ENCODE assay signal across 22 cellular contexts in the genomic region with DNA sequence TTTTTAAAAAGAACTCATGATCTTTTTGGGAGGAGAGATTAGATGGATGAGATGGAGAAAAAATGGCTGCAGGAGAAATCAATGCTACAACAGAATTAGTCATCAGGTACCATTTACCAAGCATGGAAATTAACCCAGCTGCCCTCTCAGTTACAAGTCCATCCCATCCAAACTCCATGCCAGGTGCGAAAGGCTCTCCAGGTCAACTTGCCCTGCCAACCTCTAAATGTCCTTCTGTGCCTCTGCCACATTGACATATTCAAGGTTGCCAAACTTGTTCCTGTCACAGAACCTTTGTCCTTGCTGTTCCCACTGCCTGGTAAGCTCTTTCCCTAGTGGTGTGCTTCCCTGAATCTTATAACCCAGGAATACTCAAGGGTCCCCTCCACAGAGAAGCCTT. TPM values are rescaled to one million over a fixed set of nuclear protein-coding genes. Genes with fewer than 3 reads are reported as not detected.
DNase-seq lines count a peak whose midpoint lies in the region; ATAC-seq, FAIRE-seq and TF ChIP-seq lines count a peak whose summit lies in the region.
"Had no signal": no experiment of that assay in that cellular context is flagged by ENCODE, and none has a peak within 500 bp of the region (broad histone marks: within the 10 kb centered on the region; RNA-seq: fewer than 3 reads in every experiment).

No MANE protein-coding gene starts in this region.

- TF ChIP-seq CTCF in right lobe of liver (IDR thresholded peaks at IDR 0.05): no peak
- TF ChIP-seq CTCF in HepG2 (CRISPR knock-in tag; IDR thresholded peaks at IDR 0.05): no peak
- no peak for TF ChIP-seq CTCF in GM13976 (IDR thresholded peaks at IDR 0.05; ENCODE audit: borderline replicate concordance, control extremely low read depth, extremely low read depth, insufficient read depth, missing control alignments)

- peak; percentile 30 to 77 (median 72) for ATAC-seq in right lobe of liver
- no peak for ATAC-seq in HepG2
- ATAC-seq in HG03095 (IDR thresholded peaks at IDR 0.05; ENCODE audit: unreplicated experiment): no peak
- ATAC-seq: CD8-positive, alpha-beta T cell had no signal

- peak overlapping the region in 1 of 2 experiments; percentile 97 for H2BK12ac ChIP-seq in mesenchymal stem cell (ENCODE audit: low read length in 2 of 2)

- no peaks in the 10 kb centered on the region for H4K20me1 ChIP-seq in HepG2 (ENCODE audit: insufficient read depth, low read length)

- no peaks in the 10 kb centered on the region for H3K27me3 ChIP-seq in right lobe of liver
- H3K27me3 ChIP-seq in HepG2 (ENCODE audit: control insufficient read depth in 1 of 2, insufficient read depth in 2 of 2, low read length in 2 of 2): no peaks in the 10 kb centered on the region
- no peaks in the 10 kb centered on the region for H3K27me3 ChIP-seq in mesenchymal stem cell (ENCODE audit: control insufficient read depth in 1 of 2, insufficient read depth in 1 of 2, low read length in 2 of 2)

- peak overlapping the region; percentile 57 for H2BK15ac ChIP-seq in mesenchymal stem cell (ENCODE audit: low read depth, poor library complexity, severe bottlenecking)

- DNase-seq in right lobe of liver (peak; percentile 18 to 60 (median 53)), HepG2 (ENCODE audit: low spot score) (no peak), epithelial cell of prostate (ENCODE audit: low read depth, low spot score) (no peak), mesenchymal stem cell (no peak), GM13976 (ENCODE audit: low spot score) (no peak)
- no peak for DNase-seq in activated effector memory CD4-positive, alpha-beta T cell treated with anti-CD3 and anti-CD28 coated beads, Interleukin-2, amount 50 U/mL, for 16 hours
- DNase-seq: Caco-2; CD4-positive, CD25-positive, alpha-beta regulatory T cell; CD8-positive, alpha-beta T cell; DMS153; DND-41; GOT3; HFFc6 had no signal

- TF ChIP-seq EP300 in HepG2 (IDR thresholded peaks at IDR 0.05; ENCODE audit: low read depth in 2 of 2, low read length in 2 of 2) (no peak), HepG2 (CRISPR knock-in tag; IDR thresholded peaks at IDR 0.05; ENCODE audit: borderline replicate concordance) (no peak)

- CTCF ChIA-PET in HepG2 (lab: Yijun Ruan, JAX; ENCODE audit: low intra/inter-chr PET ratio, low total read pairs): no interaction called here

- H3K27ac ChIP-seq in right lobe of liver (no peak overlapping the region), HepG2 (ENCODE audit: extremely low read length, insufficient read depth, low read length) (no peak overlapping the region), epithelial cell of prostate (peak overlapping the region; percentile 78), mesenchymal stem cell (ENCODE audit: low read length, poor library complexity, severe bottlenecking) (no peak overlapping the region)
- H3K27ac ChIP-seq: C4-2B had no signal

- WGBS in right lobe of liver (ENCODE audit: insufficient coverage, low coverage, low lambda C conversion rate, missing lambda C conversion rate): 50% methylated on average over 1 of the region's 1 CpG
- WGBS in HepG2 (ENCODE audit: low lambda C conversion rate): no CpG with 5 or more reads among the region's 1 CpG
- WGBS in mesenchymal stem cell: 98% methylated on average over 1 of the region's 1 CpG

- H3K4me1 ChIP-seq in right lobe of liver (peaks cover 0 to 4% (median 0%) of the 10 kb centered on the region in 4 donors), HepG2 (ENCODE audit: insufficient read depth, low read length) (peaks cover 5% of the 10 kb centered on the region; the same call in 1 of the 2 replicates), mesenchymal stem cell (ENCODE audit: control insufficient read depth, insufficient read depth, low read depth, low read length) (no peaks in the 10 kb centered on the region)
- H3K4me1 ChIP-seq: Caco-2, HAP-1 had no signal

- intact Hi-C loops in right lobe of liver (cut with DNase I) (no loop called here), HepG2 (cut with micrococcal nuclease; ENCODE audit: unreplicated experiment) (no loop called here)

- in situ Hi-C loops in HepG2 (cut with HindIII; ENCODE audit: extremely low pct_ligation_motif_present, low pct_unique_long_range_greater_than_20kb): no loop called here
- in situ Hi-C loops in GM13976 (cut with MboI; ENCODE audit: low sequenced_read_pairs, unreplicated experiment): no loop called here

- TF ChIP-seq POLR2A in right lobe of liver (IDR thresholded peaks at IDR 0.05): no peak
- TF ChIP-seq POLR2A in HepG2 (IDR thresholded peaks at IDR 0.05; ENCODE audit: insufficient read depth in 1 of 2, low read depth in 2 of 2, low read length in 2 of 2): no peak

- peak overlapping the region in 1 of 2 experiments; percentile 73 for H3K4ac ChIP-seq in mesenchymal stem cell (ENCODE audit: low read depth in 1 of 2, low read length in 2 of 2)

- no peak for TF ChIP-seq RAD21 in HepG2 (CRISPR knock-in tag; IDR thresholded peaks at IDR 0.05)

- POLR2A ChIA-PET in HepG2 (lab: Yijun Ruan, JAX): no interaction called here

- H3K79me1 ChIP-seq in mesenchymal stem cell (replicated peaks; ENCODE audit: low read length, poor library complexity, severe bottlenecking): peaks cover 30% of the 10 kb centered on the region

- H2BK120ac ChIP-seq in mesenchymal stem cell (ENCODE audit: low read depth, low read length): peak overlapping the region; percentile 2

- H2BK5ac ChIP-seq in mesenchymal stem cell (ENCODE audit: low read depth, low read length, poor library complexity, severe bottlenecking): no peak overlapping the region

- H3K4me2 ChIP-seq in HepG2 (ENCODE audit: low read depth, low read length) (no peak overlapping the region), mesenchymal stem cell (ENCODE audit: low read length, poor library complexity, severe bottlenecking) (no peak overlapping the region)

- peak overlapping the region in 1 of 2 experiments; percentile 32 for H3K23ac ChIP-seq in mesenchymal stem cell (ENCODE audit: low read length in 2 of 2)

- no peak overlapping the region for H2AK5ac ChIP-seq in mesenchymal stem cell (ENCODE audit: low read length, severe bottlenecking)

- peak overlapping the region; percentile 27 for H4K8ac ChIP-seq in mesenchymal stem cell (ENCODE audit: low read length)

- H3K9ac ChIP-seq in HepG2 (ENCODE audit: insufficient read depth, low read depth, low read length): no peak overlapping the region
- no peak overlapping the region for H3K9ac ChIP-seq in mesenchymal stem cell (ENCODE audit: low read length)

- no TSS peak for BruUV-seq in HepG2 (replicated peaks; lab: Mats Ljungman, UMichigan)

- H3K18ac ChIP-seq in mesenchymal stem cell (ENCODE audit: low read depth in 1 of 2, low read length in 2 of 2): peak overlapping the region; percentile 54 to 80

- H3K9me3 ChIP-seq in right lobe of liver: no peaks in the 10 kb centered on the region
- no peaks in the 10 kb centered on the region for H3K9me3 ChIP-seq in HepG2 (ENCODE audit: low read length)
- no peaks in the 10 kb centered on the region for H3K9me3 ChIP-seq in mesenchymal stem cell (ENCODE audit: control insufficient read depth, low read length)
- H3K9me3 ChIP-seq: Caco-2, HAP-1 had no signal

- H3K36me3 ChIP-seq in right lobe of liver: no peaks in the 10 kb centered on the region
- 0 out of 5 replicates have a peak, but pooled peaks cover 0 to 5% of the 10 kb centered on the region in 2 experiments for H3K36me3 ChIP-seq in HepG2 (replicated peaks in 1 of 2; ENCODE audit: control insufficient read depth in 1 of 2, insufficient read depth in 2 of 2, low read length in 2 of 2)
- H3K36me3 ChIP-seq in mesenchymal stem cell (ENCODE audit: control insufficient read depth in 1 of 2, insufficient read depth in 2 of 2, low read depth in 1 of 2, low read length in 2 of 2): peaks cover 0 to 50% of the 10 kb centered on the region in 2 experiments
- H3K36me3 ChIP-seq: HAP-1 had no signal

- H4K91ac ChIP-seq in mesenchymal stem cell (ENCODE audit: low read length): no peak overlapping the region

- H2AFZ ChIP-seq in HepG2 (ENCODE audit: low read length) (no peak overlapping the region), mesenchymal stem cell (ENCODE audit: low read depth, low read length) (no peak overlapping the region)

- no peaks in the 10 kb centered on the region for H3K79me2 ChIP-seq in HepG2 (ENCODE audit: insufficient read depth, low read length)

- H3K4me3 ChIP-seq in right lobe of liver: no peak overlapping the region
- no peak overlapping the region for H3K4me3 ChIP-seq in HepG2 (replicated peaks in 1 of 3; ENCODE audit: insufficient read depth in 1 of 3, low read depth in 2 of 3, low read length in 3 of 3)
- no peak overlapping the region for H3K4me3 ChIP-seq in mesenchymal stem cell (ENCODE audit: insufficient read depth in 1 of 2, low read depth in 1 of 2, low read length in 2 of 2)
- H3K4me3 ChIP-seq: HAP-1 had no signal

- no peak overlapping the region for H3K14ac ChIP-seq in mesenchymal stem cell (ENCODE audit: low read length in 2 of 2)

- FAIRE-seq in HepG2 (lab: Jason Lieb, UNC): no peak
- FAIRE-seq: G401.6, GM12892, GM19239, H54 had no signal

RNA-seq across cellular contexts. Expression of a gene that starts 7.2 kb away (rescaled TPM):
- total RNA-seq in right lobe of liver (1 to 10 TPM; 1.6 to 2.9 (median 2.3) TPM), HepG2 (2016; rRNA removed; fragmentation: Illumina TruSeq; extraction: Trizol) (13.2 and 13.9 TPM in 2 replicates)
- total RNA-seq in HepG2 (2016; cell fraction: cytosol; rRNA removed; fragmentation: Illumina TruSeq; extraction: Trizol; ENCODE audit: low read depth): 4.8 and 6.6 TPM in 2 replicates
- total RNA-seq in HepG2 (2016; cell fraction: insoluble cytoplasmic fraction; rRNA removed; fragmentation: Illumina TruSeq; extraction: Trizol): 9.8 and 14.0 TPM in 2 replicates
- total RNA-seq in HepG2 (2016; cell fraction: membrane; rRNA removed; fragmentation: Illumina TruSeq; extraction: Trizol): 16.0 and 20.5 TPM in 2 replicates
- 14.8 and 16.2 TPM in 2 replicates for total RNA-seq in HepG2 (2016; cell fraction: nucleus; rRNA removed; fragmentation: Illumina TruSeq; extraction: Trizol)
- polyA plus RNA-seq in HepG2 (2011; rRNA removed): 4.8 and 5.7 TPM in 2 replicates
- polyA plus RNA-seq in HepG2 (2011; cell fraction: cytosol; rRNA removed): 3.6 and 6.1 TPM in 2 replicates
- polyA plus RNA-seq in HepG2 (2011; cell fraction: nucleus; rRNA removed): 13.3 and 14.1 TPM in 2 replicates
- polyA plus RNA-seq in HepG2 (2012): 4.7 and 4.8 TPM in 2 replicates
- 4.7 and 7.2 TPM in 2 replicates for polyA plus RNA-seq in HepG2 (2016; cell fraction: cytosol; fragmentation: Illumina TruSeq; extraction: Trizol; ENCODE audit: low read depth)
- polyA plus RNA-seq in HepG2 (2016; cell fraction: insoluble cytoplasmic fraction; fragmentation: Illumina TruSeq; extraction: Trizol; ENCODE audit: low read depth): 12.3 and 13.4 TPM in 2 replicates
- polyA plus RNA-seq in HepG2 (2016; cell fraction: membrane; fragmentation: Illumina TruSeq; extraction: Trizol; ENCODE audit: low read depth): 14.2 and 14.4 TPM in 2 replicates
- 17.6 and 20.5 TPM in 2 replicates for polyA plus RNA-seq in HepG2 (2016; cell fraction: nucleus; fragmentation: Illumina TruSeq; extraction: Trizol; ENCODE audit: insufficient read depth, low read depth)
- 9.1 TPM in 1 of 2 replicates, not detected in the other for polyA minus RNA-seq in HepG2 (2011; rRNA and poly(A)+ RNA removed; ENCODE audit: low replicate concordance)
- 5.6 and 6.0 TPM in 2 replicates for polyA minus RNA-seq in HepG2 (2011; cell fraction: cytosol; rRNA and poly(A)+ RNA removed)
- 14.0 and 14.2 TPM in 2 replicates for polyA minus RNA-seq in HepG2 (2011; cell fraction: nucleus; rRNA and poly(A)+ RNA removed)
- polyA plus RNA-seq in mesenchymal stem cell (2013, experiment 1 of 2): 11.7 TPM
- polyA plus RNA-seq in mesenchymal stem cell (2013, experiment 2 of 2): 11.5 TPM
- total RNA-seq: A172; Caco-2; CD4-positive, CD25-positive, alpha-beta regulatory T cell; CD8-positive, alpha-beta T cell had no signal
- polyA plus RNA-seq: CD4-positive, CD25-positive, alpha-beta regulatory T cell had no signal

RNA-seq across cellular contexts. Expression of a gene that starts 20.2 kb away (rescaled TPM):
- total RNA-seq in right lobe of liver (10 to 100 TPM in 3 of 6 experiments, 1 to 10 TPM in 3; 5.7 to 17.3 (median 8.3) TPM), HepG2 (2016; rRNA removed; fragmentation: Illumina TruSeq; extraction: Trizol) (2.2 and 3.6 TPM in 2 replicates)
- total RNA-seq in HepG2 (2016; cell fraction: cytosol; rRNA removed; fragmentation: Illumina TruSeq; extraction: Trizol; ENCODE audit: low read depth): 0.51 and 0.53 TPM in 2 replicates
- total RNA-seq in HepG2 (2016; cell fraction: insoluble cytoplasmic fraction; rRNA removed; fragmentation: Illumina TruSeq; extraction: Trizol): 2.2 and 2.4 TPM in 2 replicates
- 1.5 and 2.0 TPM in 2 replicates for total RNA-seq in HepG2 (2016; cell fraction: membrane; rRNA removed; fragmentation: Illumina TruSeq; extraction: Trizol)
- total RNA-seq in HepG2 (2016; cell fraction: nucleus; rRNA removed; fragmentation: Illumina TruSeq; extraction: Trizol): 3.3 and 4.9 TPM in 2 replicates
- 4.2 and 4.8 TPM in 2 replicates for polyA plus RNA-seq in HepG2 (2011; rRNA removed)
- 2.2 and 4.0 TPM in 2 replicates for polyA plus RNA-seq in HepG2 (2011; cell fraction: cytosol; rRNA removed)
- polyA plus RNA-seq in HepG2 (2011; cell fraction: nucleus; rRNA removed): 1.1 and 1.5 TPM in 2 replicates
- 6.2 and 8.0 TPM in 2 replicates for polyA plus RNA-seq in HepG2 (2012)
- polyA plus RNA-seq in HepG2 (2016; cell fraction: cytosol; fragmentation: Illumina TruSeq; extraction: Trizol; ENCODE audit: low read depth): 1.9 TPM in 2 replicates
- 4.5 and 5.5 TPM in 2 replicates for polyA plus RNA-seq in HepG2 (2016; cell fraction: insoluble cytoplasmic fraction; fragmentation: Illumina TruSeq; extraction: Trizol; ENCODE audit: low read depth)
- polyA plus RNA-seq in HepG2 (2016; cell fraction: membrane; fragmentation: Illumina TruSeq; extraction: Trizol; ENCODE audit: low read depth): 1.5 and 2.5 TPM in 2 replicates
- polyA plus RNA-seq in HepG2 (2016; cell fraction: nucleus; fragmentation: Illumina TruSeq; extraction: Trizol; ENCODE audit: insufficient read depth, low read depth): 6.1 and 8.2 TPM in 2 replicates
- 1.4 and 1.8 TPM in 2 replicates for polyA minus RNA-seq in HepG2 (2011; rRNA and poly(A)+ RNA removed; ENCODE audit: low replicate concordance)
- polyA minus RNA-seq in HepG2 (2011; cell fraction: cytosol; rRNA and poly(A)+ RNA removed): 3.1 and 3.4 TPM in 2 replicates
- polyA minus RNA-seq in HepG2 (2011; cell fraction: nucleus; rRNA and poly(A)+ RNA removed): 2.9 and 3.0 TPM in 2 replicates
- polyA plus RNA-seq in mesenchymal stem cell (2013, experiment 1 of 2): 60.9 TPM
- 65.6 TPM for polyA plus RNA-seq in mesenchymal stem cell (2013, experiment 2 of 2)

RNA-seq across cellular contexts. Expression of a gene that starts 38.1 kb away (rescaled TPM):
- total RNA-seq in right lobe of liver: under 1 TPM; 0.05 to 0.35 (median 0.09) TPM
- total RNA-seq in HepG2 (2016; rRNA removed; fragmentation: Illumina TruSeq; extraction: Trizol): not detected in 2 replicates
- total RNA-seq in HepG2 (2016; cell fraction: cytosol; rRNA removed; fragmentation: Illumina TruSeq; extraction: Trizol; ENCODE audit: low read depth): not detected in 2 replicates
- 0.02 TPM in 1 of 2 replicates, not detected in the other for total RNA-seq in HepG2 (2016; cell fraction: insoluble cytoplasmic fraction; rRNA removed; fragmentation: Illumina TruSeq; extraction: Trizol)
- total RNA-seq in HepG2 (2016; cell fraction: membrane; rRNA removed; fragmentation: Illumina TruSeq; extraction: Trizol): not detected in 2 replicates
- 0.09 TPM in 1 of 2 replicates, not detected in the other for total RNA-seq in HepG2 (2016; cell fraction: nucleus; rRNA removed; fragmentation: Illumina TruSeq; extraction: Trizol)
- polyA plus RNA-seq in HepG2 (2011; rRNA removed): 0.03 TPM in 1 of 2 replicates, not detected in the other
- 0.01 and 0.03 TPM in 2 replicates for polyA plus RNA-seq in HepG2 (2011; cell fraction: cytosol; rRNA removed)
- 0.07 TPM in 1 of 2 replicates, not detected in the other for polyA plus RNA-seq in HepG2 (2011; cell fraction: nucleus; rRNA removed)
- 0.04 TPM in 1 of 2 replicates, not detected in the other for polyA plus RNA-seq in HepG2 (2012)
- polyA plus RNA-seq in HepG2 (2016; cell fraction: cytosol; fragmentation: Illumina TruSeq; extraction: Trizol; ENCODE audit: low read depth): not detected in 2 replicates
- polyA plus RNA-seq in HepG2 (2016; cell fraction: insoluble cytoplasmic fraction; fragmentation: Illumina TruSeq; extraction: Trizol; ENCODE audit: low read depth): not detected in 2 replicates
- polyA plus RNA-seq in HepG2 (2016; cell fraction: membrane; fragmentation: Illumina TruSeq; extraction: Trizol; ENCODE audit: low read depth): not detected in 2 replicates
- polyA plus RNA-seq in HepG2 (2016; cell fraction: nucleus; fragmentation: Illumina TruSeq; extraction: Trizol; ENCODE audit: insufficient read depth, low read depth): 0.13 TPM in 1 of 2 replicates, not detected in the other
- polyA minus RNA-seq in HepG2 (2011; rRNA and poly(A)+ RNA removed; ENCODE audit: low replicate concordance): 0.12 TPM in 1 of 2 replicates, not detected in the other
- polyA minus RNA-seq in HepG2 (2011; cell fraction: cytosol; rRNA and poly(A)+ RNA removed): not detected in 2 replicates
- 0.26 TPM in 1 of 2 replicates, not detected in the other for polyA minus RNA-seq in HepG2 (2011; cell fraction: nucleus; rRNA and poly(A)+ RNA removed)
- 0.15 TPM for polyA plus RNA-seq in mesenchymal stem cell (2013, experiment 1 of 2)
- polyA plus RNA-seq in mesenchymal stem cell (2013, experiment 2 of 2): 0.18 TPM
- total RNA-seq: A172; A673; Caco-2; CD8-positive, alpha-beta T cell had no signal
- polyA plus RNA-seq: CD4-positive, CD25-positive, alpha-beta regulatory T cell had no signal

Comparison
In these comparisons a context has a peak if more than half of its experiments do, and no peak if none do; other contexts are left out.
1. ATAC-seq: peak in right lobe of liver (4 of 4); none in HepG2 (single experiment) and HG03095 (single experiment).
2. DNase-seq: peak in right lobe of liver (3 of 3); none in HepG2 (single experiment), epithelial cell of prostate (single experiment), mesenchymal stem cell (single experiment), activated effector memory CD4-positive, alpha-beta T cell treated with anti-CD3 and anti-CD28 coated beads, Interleukin-2, amount 50 U/mL, for 16 hours (single experiment) and GM13976 (single experiment).